In the genomic region with DNA sequence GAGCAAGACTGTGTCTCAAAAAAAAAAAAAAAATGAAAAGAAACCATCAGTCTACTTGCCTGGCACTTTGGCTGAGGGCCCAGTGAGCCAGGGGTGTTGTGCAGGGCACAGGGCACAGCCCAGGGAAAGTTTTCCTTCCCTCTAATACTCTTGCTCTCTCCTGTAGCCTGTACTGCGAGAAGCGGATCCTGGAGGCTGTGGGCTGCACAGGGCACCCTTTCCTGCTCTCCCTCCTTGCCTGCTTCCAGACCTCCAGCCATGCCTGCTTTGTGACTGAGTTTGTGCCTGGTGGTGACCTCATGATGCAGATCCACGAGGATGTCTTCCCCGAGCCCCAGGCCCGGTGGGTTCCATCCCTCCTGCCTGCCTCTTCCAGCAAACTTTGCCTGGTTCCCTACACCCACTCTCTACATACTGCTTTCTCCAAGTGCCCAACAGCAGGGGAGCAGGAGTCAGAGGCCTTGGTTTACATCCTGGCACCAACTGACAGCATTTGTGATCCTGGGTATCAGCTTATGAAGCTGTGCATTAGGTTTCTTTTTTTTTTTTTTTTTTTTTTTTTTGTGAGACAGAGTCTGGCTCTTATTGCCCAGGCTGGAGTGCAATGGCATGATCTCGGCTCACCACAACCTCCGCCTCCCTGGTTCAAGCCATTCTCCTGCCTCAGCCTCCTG, we compare ENCODE assay signal across 11 cellular contexts.
"Had no signal": no experiment of that assay in that cellular context is flagged by ENCODE, and none has a peak within 500 bp of the region (broad histone marks: within the 10 kb centered on the region; RNA-seq: fewer than 3 reads in every experiment).

No MANE protein-coding gene starts in this region.

- H3K27ac Mint-ChIP-seq: activated naive CD8-positive, alpha-beta T cell treated with anti-CD3 and anti-CD28 coated beads for 36 hours; nephron had no signal

- H3K27me3 Mint-ChIP-seq: activated naive CD8-positive, alpha-beta T cell treated with anti-CD3 and anti-CD28 coated beads for 36 hours had no signal

- H3K4me3 Mint-ChIP-seq: activated naive CD8-positive, alpha-beta T cell treated with anti-CD3 and anti-CD28 coated beads for 36 hours; activated T-cell treated with anti-CD3 and anti-CD28 coated beads, Interleukin-2, amount 50 U/mL, for 4 hours; nephron had no signal

- H3K9me3 Mint-ChIP-seq: activated naive CD8-positive, alpha-beta T cell treated with anti-CD3 and anti-CD28 coated beads for 36 hours; activated T-cell treated with anti-CD3 and anti-CD28 coated beads, Interleukin-2, amount 50 U/mL, for 4 hours; nephron had no signal

- H3K27ac ChIP-seq: breast epithelium, dorsolateral prefrontal cortex had no signal

- H3K9me3 ChIP-seq: breast epithelium had no signal

- ATAC-seq: esophagus mucosa had no signal

- H3K4me1 Mint-ChIP-seq: activated naive CD8-positive, alpha-beta T cell treated with anti-CD3 and anti-CD28 coated beads for 36 hours; nephron had no signal

- H3K4me3 ChIP-seq: breast epithelium, dorsolateral prefrontal cortex had no signal

- DNase-seq: activated CD4-positive, alpha-beta T cell treated with anti-CD3 and anti-CD28 coated beads, Interleukin-2, amount 50 U/mL, for 4 hours; activated CD4-positive, CD25-positive, alpha-beta regulatory T cell treated with anti-CD3 and anti-CD28 coated beads, Interleukin-2, amount 50 U/mL, for 72 hours; activated effector memory CD4-positive, alpha-beta T cell treated with anti-CD3 and anti-CD28 coated beads, Interleukin-2, amount 50 U/mL, for 16 hours; activated naive CD8-positive, alpha-beta T cell treated with anti-CD3 and anti-CD28 coated beads for 36 hours; activated T-cell treated with anti-CD3 and anti-CD28 coated beads, Interleukin-2, amount 50 U/mL, for 4 hours; substantia nigra; trophoblast cell had no signal

- H3K27me3 ChIP-seq: breast epithelium, dorsolateral prefrontal cortex had no signal

- H3K4me1 ChIP-seq: breast epithelium had no signal

- H3K36me3 ChIP-seq: breast epithelium had no signal
